Comparison of ENCODE assay signal across 15 cellular contexts in the genomic region with DNA sequence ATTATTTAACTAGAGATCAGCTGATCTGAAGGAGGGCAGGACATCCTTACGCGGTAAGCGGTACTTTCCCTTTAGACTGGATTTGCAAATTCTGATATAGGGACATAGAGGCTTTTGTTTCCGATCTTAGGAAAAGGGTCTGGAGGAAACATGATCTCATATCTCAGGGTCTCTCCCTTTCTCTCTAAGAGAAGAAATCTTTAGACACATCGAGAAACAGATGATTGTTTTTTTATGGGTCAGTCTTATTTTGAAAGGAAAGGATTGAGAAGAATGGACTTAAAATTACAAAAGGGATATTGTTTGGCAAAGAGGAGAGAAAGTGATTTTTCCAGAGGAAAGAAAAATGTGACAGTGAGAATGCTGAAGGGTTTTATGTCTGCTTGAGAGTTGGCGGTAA.
"Had no signal": no experiment of that assay in that cellular context is flagged by ENCODE, and none has a peak within 500 bp of the region (broad histone marks: within the 10 kb centered on the region; RNA-seq: fewer than 3 reads in every experiment).

No MANE protein-coding gene starts in this region.

- H3K4me3 Mint-ChIP-seq: activated CD4-positive, alpha-beta T cell treated with anti-CD3 and anti-CD28 coated beads, Interleukin-2, amount 10 ng/mL, durations not matched to agents 7 days and 5 days; activated naive CD4-positive, alpha-beta T cell treated with anti-CD3 and anti-CD28 coated beads, Interleukin-2, amount 50 U/mL, for 24 hours; activated T-cell treated with anti-CD3 and anti-CD28 coated beads, Interleukin-2, amount 50 U/mL, for 72 hours; effector memory CD8-positive, alpha-beta T cell; natural killer cell treated with Interleukin-12 subunit alpha and Interleukin-12 subunit beta and Interleukin-15 and Interleukin-18, amount 100 ng/mL, for 72 hours had no signal

- H3K9me3 ChIP-seq: ascending aorta, esophagus squamous epithelium, tibial artery, vagina had no signal

- H3K27ac Mint-ChIP-seq: activated CD4-positive, alpha-beta T cell treated with anti-CD3 and anti-CD28 coated beads, Interleukin-2, amount 10 ng/mL, durations not matched to agents 7 days and 5 days; activated naive CD4-positive, alpha-beta T cell treated with anti-CD3 and anti-CD28 coated beads, Interleukin-2, amount 50 U/mL, for 24 hours; activated T-cell treated with anti-CD3 and anti-CD28 coated beads, Interleukin-2, amount 50 U/mL, for 72 hours; effector memory CD8-positive, alpha-beta T cell; natural killer cell treated with Interleukin-12 subunit alpha and Interleukin-12 subunit beta and Interleukin-15 and Interleukin-18, amount 100 ng/mL, for 72 hours had no signal

- H3K27me3 ChIP-seq: ascending aorta, esophagus squamous epithelium, tibial artery, vagina had no signal

- H3K9me3 Mint-ChIP-seq: activated CD4-positive, alpha-beta T cell treated with anti-CD3 and anti-CD28 coated beads, Interleukin-2, amount 10 ng/mL, durations not matched to agents 7 days and 5 days; activated naive CD4-positive, alpha-beta T cell treated with anti-CD3 and anti-CD28 coated beads, Interleukin-2, amount 50 U/mL, for 24 hours; effector memory CD8-positive, alpha-beta T cell; natural killer cell treated with Interleukin-12 subunit alpha and Interleukin-12 subunit beta and Interleukin-15 and Interleukin-18, amount 100 ng/mL, for 72 hours had no signal

- H3K4me3 ChIP-seq: ascending aorta, esophagus squamous epithelium, tibial artery, vagina had no signal

- H3K36me3 Mint-ChIP-seq: activated naive CD4-positive, alpha-beta T cell treated with anti-CD3 and anti-CD28 coated beads, Interleukin-2, amount 50 U/mL, for 24 hours; natural killer cell treated with Interleukin-12 subunit alpha and Interleukin-12 subunit beta and Interleukin-15 and Interleukin-18, amount 100 ng/mL, for 72 hours had no signal

- H3K36me3 ChIP-seq: ascending aorta, esophagus squamous epithelium, tibial artery, vagina had no signal

- H3K4me1 ChIP-seq: ascending aorta, esophagus squamous epithelium, tibial artery had no signal

- H3K4me1 Mint-ChIP-seq: activated CD4-positive, alpha-beta T cell treated with anti-CD3 and anti-CD28 coated beads, Interleukin-2, amount 10 ng/mL, durations not matched to agents 7 days and 5 days; activated naive CD4-positive, alpha-beta T cell treated with anti-CD3 and anti-CD28 coated beads, Interleukin-2, amount 50 U/mL, for 24 hours had no signal

- DNase-seq: activated CD4-positive, alpha-beta T cell treated with anti-CD3 and anti-CD28 coated beads, Interleukin-2, amount 10 ng/mL, durations not matched to agents 7 days and 5 days; activated gamma-delta T cell; activated T-cell treated with anti-CD3 and anti-CD28 coated beads, Interleukin-2, amount 50 U/mL, for 72 hours; effector memory CD8-positive, alpha-beta T cell; esophagus squamous epithelium; occipital lobe; retina; stimulated activated CD4-positive, alpha-beta T cell treated with anti-CD3 and anti-CD28 coated beads, Interleukin-2, amount 100 ng/mL, for 24 hours; stimulated activated naive CD4-positive, alpha-beta T cell treated with Interleukin-2 at 50 U/mL for 16 hours; tibial artery had no signal

- ATAC-seq: activated CD4-positive, CD25-positive, alpha-beta regulatory T cell treated with anti-CD3 and anti-CD28 coated beads, Interleukin-2, amount 50 U/mL, for 24 hours; activated T-cell treated with anti-CD3 and anti-CD28 coated beads, Interleukin-2, amount 50 U/mL, for 72 hours; effector memory CD8-positive, alpha-beta T cell; natural killer cell treated with Interleukin-12 subunit alpha and Interleukin-12 subunit beta and Interleukin-15 and Interleukin-18, amount 100 ng/mL, for 72 hours had no signal

- H3K27ac ChIP-seq: ascending aorta, esophagus squamous epithelium, tibial artery, vagina had no signal
